Comparison of ENCODE assay signal across 8 cellular contexts in the genomic region with DNA sequence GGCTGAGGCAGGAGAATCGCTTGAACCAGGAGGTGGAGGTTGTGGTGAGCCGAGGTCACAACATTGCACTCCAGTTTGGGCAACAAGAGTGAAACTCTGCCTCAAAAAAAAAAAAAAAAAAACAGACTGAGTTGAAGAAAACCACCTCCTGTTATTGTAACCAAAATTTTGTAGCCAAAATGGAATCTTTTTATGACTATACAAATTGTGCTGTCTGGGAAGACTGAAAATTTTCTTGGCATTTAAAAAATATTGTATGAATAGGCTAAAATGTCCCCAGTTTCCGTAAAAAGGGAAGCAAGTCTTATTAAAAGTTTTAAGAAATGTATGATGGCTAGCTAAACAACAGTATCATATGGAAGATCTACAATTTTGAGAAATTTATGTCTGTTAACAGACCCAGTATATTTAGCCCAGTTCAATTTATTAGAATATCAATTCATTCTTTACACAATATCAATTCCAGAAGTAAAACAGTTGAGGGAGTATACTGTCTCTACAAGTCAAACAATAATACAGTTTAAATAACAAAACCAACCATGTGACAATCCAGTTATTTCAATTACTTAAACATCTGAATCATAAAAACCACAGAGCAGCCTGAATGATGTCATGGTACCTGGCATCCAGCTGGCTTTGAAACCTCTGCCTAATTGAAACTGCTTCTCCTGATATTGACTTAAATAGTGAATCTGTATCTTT.
DNase-seq lines count a peak whose midpoint lies in the region; ATAC-seq, FAIRE-seq and TF ChIP-seq lines count a peak whose summit lies in the region.

No MANE protein-coding gene starts in this region.

- no peak for ATAC-seq in activated CD8-positive, alpha-beta T cell treated with anti-CD3 and anti-CD28 coated beads for 36 hours
- no peak for ATAC-seq in activated CD8-positive, alpha-beta T cell treated with anti-CD3 and anti-CD28 coated beads, Interleukin-2, amount 10 ng/mL, durations not matched to agents 7 days and 5 days
- ATAC-seq in HG03159 (IDR thresholded peaks at IDR 0.05; ENCODE audit: unreplicated experiment) (peak; percentile 79), RWPE2 (ENCODE audit: low read depth) (peak; percentile 70), memory B cell (ENCODE audit: low read depth) (peak; percentile 59)

- H3K36me3 ChIP-seq in RWPE2 (ENCODE audit: low read depth) (no peaks in the 10 kb centered on the region), tibial nerve (no peaks in the 10 kb centered on the region)

- peak; percentile 22 for DNase-seq in activated CD8-positive, alpha-beta T cell treated with anti-CD3 and anti-CD28 coated beads for 36 hours
- DNase-seq in activated CD8-positive, alpha-beta T cell treated with anti-CD3 and anti-CD28 coated beads, Interleukin-2, amount 10 ng/mL, durations not matched to agents 7 days and 5 days = no peak
- DNase-seq in RWPE2 (ENCODE audit: low spot score) (no peak), memory B cell (ENCODE audit: low spot score in 2 of 2) (no peak), middle frontal gyrus (ENCODE audit: extremely low spot score, low spot score) (no peak), tibial nerve (ENCODE audit: low spot score in 2 of 2) (no peak), frontal cortex (ENCODE audit: low spot score in 2 of 2) (no peak)

- intact Hi-C loops in activated CD8-positive, alpha-beta T cell treated with anti-CD3 and anti-CD28 coated beads for 36 hours (cut with micrococcal nuclease) = no loop called here

- CTCF ChIA-PET in activated CD8-positive, alpha-beta T cell treated with anti-CD3 and anti-CD28 coated beads for 36 hours (lab: Charles Lee) = no interaction called here
- CTCF ChIA-PET in activated CD8-positive, alpha-beta T cell treated with anti-CD3 and anti-CD28 coated beads, Interleukin-2, amount 10 ng/mL, durations not matched to agents 7 days and 5 days (lab: Charles Lee) = no interaction called here

- H3K36me3 Mint-ChIP-seq in activated CD8-positive, alpha-beta T cell treated with anti-CD3 and anti-CD28 coated beads for 36 hours (ENCODE audit: low read depth) = no peaks in the 10 kb centered on the region
- H3K36me3 Mint-ChIP-seq in activated CD8-positive, alpha-beta T cell treated with anti-CD3 and anti-CD28 coated beads, Interleukin-2, amount 10 ng/mL, durations not matched to agents 7 days and 5 days (ENCODE audit: low read depth) = no peaks in the 10 kb centered on the region
- no peaks in the 10 kb centered on the region for H3K36me3 Mint-ChIP-seq in memory B cell

- H3K27me3 Mint-ChIP-seq in activated CD8-positive, alpha-beta T cell treated with anti-CD3 and anti-CD28 coated beads for 36 hours = no peaks in the 10 kb centered on the region
- no peaks in the 10 kb centered on the region for H3K27me3 Mint-ChIP-seq in activated CD8-positive, alpha-beta T cell treated with anti-CD3 and anti-CD28 coated beads, Interleukin-2, amount 10 ng/mL, durations not matched to agents 7 days and 5 days (ENCODE audit: low read depth)
- H3K27me3 Mint-ChIP-seq in memory B cell = no peaks in the 10 kb centered on the region

- no peaks in the 10 kb centered on the region for H3K9me3 ChIP-seq in RWPE2 (ENCODE audit: severe bottlenecking)
- no peaks in the 10 kb centered on the region for H3K9me3 ChIP-seq in tibial nerve

- peaks cover 5% of the 10 kb centered on the region for H3K4me1 Mint-ChIP-seq in activated CD8-positive, alpha-beta T cell treated with anti-CD3 and anti-CD28 coated beads for 36 hours (ENCODE audit: low read depth)
- H3K4me1 Mint-ChIP-seq in activated CD8-positive, alpha-beta T cell treated with anti-CD3 and anti-CD28 coated beads, Interleukin-2, amount 10 ng/mL, durations not matched to agents 7 days and 5 days (ENCODE audit: low read depth) = no peaks in the 10 kb centered on the region
- peaks cover 3% of the 10 kb centered on the region for H3K4me1 Mint-ChIP-seq in memory B cell

- FAIRE-seq in frontal cortex (lab: Jason Lieb, UNC) = no peak

- H3K4me1 ChIP-seq in RWPE2 (ENCODE audit: insufficient read depth, poor library complexity, severe bottlenecking) (peaks cover 26% of the 10 kb centered on the region), tibial nerve (peaks cover 0 to 10% (median 0%) of the 10 kb centered on the region in 4 donors)

- no peak overlapping the region for H3K4me3 Mint-ChIP-seq in activated CD8-positive, alpha-beta T cell treated with anti-CD3 and anti-CD28 coated beads for 36 hours
- H3K4me3 Mint-ChIP-seq in activated CD8-positive, alpha-beta T cell treated with anti-CD3 and anti-CD28 coated beads, Interleukin-2, amount 10 ng/mL, durations not matched to agents 7 days and 5 days = no peak overlapping the region
- H3K4me3 Mint-ChIP-seq in memory B cell = no peak overlapping the region

- 85 to 92% methylated on average over 3 of the region's 3 CpGs for WGBS in tibial nerve, 2 donors

- TF ChIP-seq CTCF in activated CD8-positive, alpha-beta T cell treated with anti-CD3 and anti-CD28 coated beads for 36 hours (IDR thresholded peaks at IDR 0.05) = no peak
- no peak for TF ChIP-seq CTCF in RWPE2 (IDR thresholded peaks at IDR 0.05; ENCODE audit: poor library complexity, severe bottlenecking)
- TF ChIP-seq CTCF in tibial nerve (IDR thresholded peaks at IDR 0.05) = no peak

- H3K9me3 Mint-ChIP-seq in activated CD8-positive, alpha-beta T cell treated with anti-CD3 and anti-CD28 coated beads for 36 hours = no peaks in the 10 kb centered on the region
- H3K9me3 Mint-ChIP-seq in activated CD8-positive, alpha-beta T cell treated with anti-CD3 and anti-CD28 coated beads, Interleukin-2, amount 10 ng/mL, durations not matched to agents 7 days and 5 days (ENCODE audit: insufficient read depth) = no peaks in the 10 kb centered on the region
- no peaks in the 10 kb centered on the region for H3K9me3 Mint-ChIP-seq in memory B cell

- H3K27ac ChIP-seq in RWPE2 (ENCODE audit: poor library complexity, severe bottlenecking) = no peak overlapping the region
- no peak overlapping the region for H3K27ac ChIP-seq in tibial nerve

- POLR2A ChIA-PET in activated CD8-positive, alpha-beta T cell treated with anti-CD3 and anti-CD28 coated beads for 36 hours (lab: Charles Lee) = no interaction called here
- POLR2A ChIA-PET in activated CD8-positive, alpha-beta T cell treated with anti-CD3 and anti-CD28 coated beads, Interleukin-2, amount 10 ng/mL, durations not matched to agents 7 days and 5 days (lab: Charles Lee) = no interaction called here

- H3K27me3 ChIP-seq in RWPE2 (ENCODE audit: insufficient read depth, poor library complexity, severe bottlenecking) (no peaks in the 10 kb centered on the region), tibial nerve (no peaks in the 10 kb centered on the region)

- H3K4me3 ChIP-seq in RWPE2 (ENCODE audit: severe bottlenecking) (no peak overlapping the region), tibial nerve (no peak overlapping the region)

- no peak overlapping the region for H3K27ac Mint-ChIP-seq in activated CD8-positive, alpha-beta T cell treated with anti-CD3 and anti-CD28 coated beads for 36 hours
- no peak overlapping the region for H3K27ac Mint-ChIP-seq in activated CD8-positive, alpha-beta T cell treated with anti-CD3 and anti-CD28 coated beads, Interleukin-2, amount 10 ng/mL, durations not matched to agents 7 days and 5 days
- no peak overlapping the region for H3K27ac Mint-ChIP-seq in memory B cell

- TF ChIP-seq EP300 in tibial nerve (IDR thresholded peaks at IDR 0.05) = no peak

- TF ChIP-seq POLR2A in tibial nerve (IDR thresholded peaks at IDR 0.05) = no peak

Comparison
In these comparisons a context has a peak if more than half of its experiments do, and no peak if none do; other contexts are left out.
1. ATAC-seq: peak in HG03159 (single experiment), RWPE2 (single experiment) and memory B cell (single experiment); none in activated CD8-positive, alpha-beta T cell treated with anti-CD3 and anti-CD28 coated beads for 36 hours (single experiment) and activated CD8-positive, alpha-beta T cell treated with anti-CD3 and anti-CD28 coated beads, Interleukin-2, amount 10 ng/mL, durations not matched to agents 7 days and 5 days (single experiment).